In genomic region chr2:229490167-229490566, GRCh38 we compare ENCODE assay signal across 26 cellular contexts.
A peak's percentile ranks its signal among the peaks of the same experiment; 100 is the strongest.
DNase-seq lines count a peak whose midpoint lies in the region; ATAC-seq, FAIRE-seq and TF ChIP-seq lines count a peak whose summit lies in the region.
"Had no signal": no experiment of that assay in that cellular context is flagged by ENCODE, and none has a peak within 500 bp of the region (broad histone marks: within the 10 kb centered on the region; RNA-seq: fewer than 3 reads in every experiment).

No MANE protein-coding gene starts in this region.

- H3K18ac ChIP-seq in H1 (ENCODE audit: extremely low read depth, low read length), result no peak overlapping the region

- H3K79me1 ChIP-seq in H1 (ENCODE audit: low read depth, low read length), result no peaks in the 10 kb centered on the region

- CTCF ChIA-PET in SK-N-SH (lab: Yijun Ruan, JAX), result no interaction called here
- CTCF ChIA-PET in H1 (lab: Charles Lee; ENCODE audit: partially characterized antibody), result no interaction called here

- TF ChIP-seq EP300 in SK-N-SH (IDR thresholded peaks at IDR 0.05; ENCODE audit: borderline replicate concordance in 1 of 2, low read depth in 1 of 2, low read length in 1 of 2) (no peak), H1 (IDR thresholded peaks at IDR 0.05; ENCODE audit: borderline replicate concordance in 1 of 2, low read depth in 2 of 2, low read length in 2 of 2) (no peak)

- H2BK120ac ChIP-seq in H1 (replicated peaks; ENCODE audit: low read depth, low read length), result no peak overlapping the region

- no peak for FAIRE-seq in H1 (lab: Jason Lieb, UNC)
- FAIRE-seq: A549, GM12878, GM12892, GM18507 had no signal

- no peak overlapping the region for H2BK12ac ChIP-seq in H1 (ENCODE audit: low read depth, low read length)

- H3K27ac ChIP-seq in SK-N-SH (ENCODE audit: low read depth in 2 of 2, low read length in 1 of 2) (no peak overlapping the region), ACC112 (ENCODE audit: low read depth, low read length) (peak overlapping the region; percentile 88), H1 (ENCODE audit: low read depth, low read length) (no peak overlapping the region)
- H3K27ac ChIP-seq: 22Rv1, BLaER1 had no signal

- H3K9ac ChIP-seq in SK-N-SH, result no peak overlapping the region
- no peak overlapping the region for H3K9ac ChIP-seq in H1 (replicated peaks in 1 of 4; ENCODE audit: extremely low read depth in 1 of 4, low read depth in 3 of 4, low read length in 3 of 4)
- H3K9ac ChIP-seq: BLaER1 had no signal

- WGBS in SK-N-SH (ENCODE audit: low lambda C conversion rate), result 87% methylated on average over 1 of the region's 1 CpG
- 92% methylated on average over 1 of the region's 1 CpG; no CpG with 5 or more reads in 1 of the 2 experiments for WGBS in H1 (ENCODE audit: extremely low coverage in 1 of 2, insufficient coverage in 1 of 2, insufficient read length in 1 of 2, insufficient replicate concordance in 2 of 2, low coverage in 1 of 2, low lambda C conversion rate in 2 of 2, missing lambda C conversion rate in 1 of 2), 2 experiments

- no peak overlapping the region for H3K4me2 ChIP-seq in SK-N-SH
- no peak overlapping the region for H3K4me2 ChIP-seq in H1 (ENCODE audit: insufficient read depth in 1 of 2, low read depth in 2 of 2, low read length in 2 of 2)
- H3K4me2 ChIP-seq: A549, BLaER1 had no signal

- H3K79me2 ChIP-seq in SK-N-SH (ENCODE audit: insufficient read depth) (no peaks in the 10 kb centered on the region), ACC112 (ENCODE audit: control insufficient read depth, insufficient read depth, low read length, unreplicated experiment) (no peaks in the 10 kb centered on the region), H1 (ENCODE audit: control insufficient read depth in 1 of 2, insufficient read depth in 2 of 2, low read length in 2 of 2) (no peaks in the 10 kb centered on the region)

- no peak overlapping the region for H4K91ac ChIP-seq in H1 (replicated peaks; ENCODE audit: insufficient read length, low read length)

- H3K27me3 ChIP-seq in SK-N-SH (ENCODE audit: insufficient read depth), result no peaks in the 10 kb centered on the region
- no peaks in the 10 kb centered on the region for H3K27me3 ChIP-seq in ACC112 (ENCODE audit: insufficient read depth, low read length)
- H3K27me3 ChIP-seq in H1 (replicated peaks in 1 of 4; ENCODE audit: control insufficient read depth in 3 of 4, extremely low read depth in 1 of 4, insufficient read depth in 3 of 4, low read length in 3 of 4), result no peaks in the 10 kb centered on the region
- H3K27me3 ChIP-seq: BE2C, BLaER1 had no signal

- no peaks in the 10 kb centered on the region for H3K9me3 ChIP-seq in SK-N-SH
- 0 out of 4 replicates have a peak, but pooled peaks cover 0 to 7% of the 10 kb centered on the region in 2 experiments for H3K9me3 ChIP-seq in H1 (ENCODE audit: insufficient read depth in 2 of 2, low read depth in 1 of 2, low read length in 1 of 2)
- H3K9me3 ChIP-seq: BE2C had no signal

- H3K9me2 ChIP-seq in SK-N-SH, result no peaks in the 10 kb centered on the region

- no peak overlapping the region for H2BK15ac ChIP-seq in H1 (ENCODE audit: low read length)

- TF ChIP-seq POLR2A in H1 (IDR thresholded peaks at IDR 0.05; ENCODE audit: control extremely low read depth in 1 of 2, low read depth in 2 of 2, low read length in 2 of 2), result no peak

- DNase-seq in SK-N-SH (no peak), H1 (ENCODE audit: low read depth in 1 of 2, low spot score in 2 of 2) (no peak), cerebellar cortex (ENCODE audit: low spot score) (no peak)
- DNase-seq in activated CD8-positive, alpha-beta memory T cell treated with anti-CD3 and anti-CD28 coated beads for 24 hours, result no peak
- DNase-seq: ACHN; BE2C; C1 segment of cervical spinal cord; CD4-positive, alpha-beta memory T cell; CD4-positive, CD25-positive, alpha-beta regulatory T cell; CD8-positive, alpha-beta memory T cell; COR-L47; DMS 273 treated with DMSO at 0.1 percent for 48 hours; DMS153; DMS53; DMS79; DND-41; EL; GDM1 had no signal

- H3K36me3 ChIP-seq in SK-N-SH (replicated peaks in 1 of 2; ENCODE audit: control insufficient read depth in 1 of 2, insufficient read depth in 2 of 2, low read length in 1 of 2), result no peaks in the 10 kb centered on the region
- no peaks in the 10 kb centered on the region for H3K36me3 ChIP-seq in ACC112 (ENCODE audit: insufficient read depth, low read length)
- H3K36me3 ChIP-seq in H1 (ENCODE audit: control insufficient read depth in 2 of 4, insufficient read depth in 4 of 4, low read length in 3 of 4), result 0 out of 8 replicates have a peak, but pooled peaks cover 0 to 3% (median 0%) of the 10 kb centered on the region in 4 experiments
- H3K36me3 ChIP-seq: BE2C, BLaER1 had no signal

- no peak overlapping the region for H3K56ac ChIP-seq in H1 (replicated peaks; ENCODE audit: insufficient read length, low read depth, low read length)

- no peaks in the 10 kb centered on the region; the same call in 1 of the 2 replicates for H3K23me2 ChIP-seq in H1 (ENCODE audit: low read depth, low read length)

- no peak overlapping the region for H2AK5ac ChIP-seq in H1 (ENCODE audit: low read depth, low read length)

- H2AFZ ChIP-seq in SK-N-SH (ENCODE audit: low read depth) (no peak overlapping the region), ACC112 (ENCODE audit: low read length, unreplicated experiment) (no peak overlapping the region), H1 (ENCODE audit: low read length) (no peak overlapping the region)

- no peak overlapping the region for H3K4ac ChIP-seq in H1 (replicated peaks; ENCODE audit: insufficient read length, low read depth, low read length)

- no peak overlapping the region for H4K8ac ChIP-seq in H1 (ENCODE audit: extremely low read depth, insufficient read depth, low read length)

- H4K20me1 ChIP-seq in SK-N-SH (ENCODE audit: insufficient read depth) (no peaks in the 10 kb centered on the region), H1 (replicated peaks in 1 of 2; ENCODE audit: control insufficient read depth in 1 of 2, insufficient read depth in 2 of 2, low read length in 2 of 2) (no peaks in the 10 kb centered on the region)
- H4K20me1 ChIP-seq: BLaER1 had no signal

- no peak overlapping the region for H2BK5ac ChIP-seq in H1 (ENCODE audit: low read depth, low read length)

- no peak overlapping the region for H3K23ac ChIP-seq in H1 (ENCODE audit: insufficient read length)

- ATAC-seq in SK-N-SH treated with all-trans-retinoic acid at 6 μM for 48 hours, result no peak
- ATAC-seq: GM12878 had no signal

- H3K4me3 ChIP-seq in SK-N-SH (ENCODE audit: low read depth in 2 of 2, low read length in 1 of 2) (no peak overlapping the region), ACC112 (ENCODE audit: low read depth, low read length) (no peak overlapping the region), H1 (ENCODE audit: extremely low read depth in 1 of 4, insufficient read depth in 2 of 4, low read depth in 3 of 4, low read length in 4 of 4) (no peak overlapping the region)
- H3K4me3 ChIP-seq: A549, BLaER1, GM12878 had no signal

- TF ChIP-seq RAD21 in SK-N-SH (IDR thresholded peaks at IDR 0.05; ENCODE audit: low read length) (no peak), H1 (IDR thresholded peaks at IDR 0.05 in 1 of 2, conservative IDR thresholded peaks at IDR 0.05 in 1 of 2; ENCODE audit: low read depth in 2 of 2, low read length in 2 of 2) (no peak)

- no peak for TF ChIP-seq CTCF in SK-N-SH (IDR thresholded peaks at IDR 0.05)
- no peak for TF ChIP-seq CTCF in H1 (IDR thresholded peaks at IDR 0.05; ENCODE audit: control extremely low read depth in 1 of 3, insufficient read depth in 1 of 3, low read depth in 1 of 3, low read length in 3 of 3)

- peaks cover 7% of the 10 kb centered on the region for H3F3A ChIP-seq in SK-N-SH (replicated peaks; ENCODE audit: insufficient read depth)

- POLR2A ChIA-PET in SK-N-SH (lab: Yijun Ruan, JAX) (no interaction called here), H1 (lab: Charles Lee; ENCODE audit: partially characterized antibody) (no interaction called here)

- no peak overlapping the region for H3K14ac ChIP-seq in H1 (ENCODE audit: insufficient read length)

- H3K4me1 ChIP-seq in SK-N-SH (ENCODE audit: control insufficient read depth in 1 of 2, insufficient read depth in 2 of 2, low read depth in 1 of 2, low read length in 1 of 2), result peaks cover 0 to 5% of the 10 kb centered on the region in 2 experiments; a peak in 2 of 4 replicates
- H3K4me1 ChIP-seq in ACC112 (ENCODE audit: control insufficient read depth, insufficient read depth, low read length, unreplicated experiment), result peaks cover 40% of the 10 kb centered on the region
- peaks cover 1 to 9% (median 4%) of the 10 kb centered on the region in 4 experiments; a peak in 6 of 7 replicates for H3K4me1 ChIP-seq in H1 (replicated peaks in 1 of 4; ENCODE audit: control insufficient read depth in 3 of 4, insufficient read depth in 4 of 4, low read length in 3 of 4)
- H3K4me1 ChIP-seq: A549, BE2C had no signal

- H4K5ac ChIP-seq in H1 (ENCODE audit: insufficient read length, low read depth, low read length), result no peak overlapping the region

- H2BK20ac ChIP-seq in H1 (ENCODE audit: low read length), result no peak overlapping the region

TF ChIP-seq in SK-N-SH, 30 proteins besides CTCF, POLR2A, EP300 and RAD21 (continues in another document):
- TF ChIP-seq FOXM1 (IDR thresholded peaks at IDR 0.05; ENCODE audit: low read depth), result no peak
- no peak for TF ChIP-seq SMC3 (IDR thresholded peaks at IDR 0.05; ENCODE audit: low read depth, low read length)
- no peak for TF ChIP-seq IRF3 (IDR thresholded peaks at IDR 0.05; ENCODE audit: low read depth, low read length)

TF ChIP-seq in H1, 55 proteins besides CTCF, POLR2A, EP300 and RAD21:
- TF ChIP-seq TAF7 (optimal IDR thresholded peaks at IDR 0.05; ENCODE audit: borderline replicate concordance, low read depth, low read length) (no peak), PHF8 (conservative IDR thresholded peaks at IDR 0.05; ENCODE audit: low read depth, low read length) (no peak), SIX5 (IDR thresholded peaks at IDR 0.05; ENCODE audit: low read depth, low read length) (no peak), KDM1A (IDR thresholded peaks at IDR 0.05; ENCODE audit: borderline replicate concordance, low read length) (peak; percentile 32; the same call in 1 of the 2 replicates)
